In genomic region chr12:118327381-118327780, GRCh38 we compare ENCODE assay signal across 2 cellular contexts.
TF ChIP-seq lines count a peak whose summit lies in the region.

No MANE protein-coding gene starts in this region.

TF ChIP-seq in SK-N-SH, 30 proteins besides CTCF, POLR2A, EP300 and RAD21 (continued from another document):
- TF ChIP-seq REST (IDR thresholded peaks at IDR 0.05; ENCODE audit: low read depth, low read length) (no peak), NFIC (IDR thresholded peaks at IDR 0.05; ENCODE audit: borderline replicate concordance) (no peak)

TF ChIP-seq in SK-N-SH treated with all-trans-retinoic acid at 6 μM for 48 hours, 23 proteins besides CTCF, POLR2A, EP300 and RAD21 (continued from another document):
- TF ChIP-seq POU6F1 (CRISPR knock-in tag; IDR thresholded peaks at IDR 0.05; ENCODE audit: borderline replicate concordance, low read depth) (no peak), TOX (CRISPR knock-in tag; IDR thresholded peaks at IDR 0.05; ENCODE audit: borderline replicate concordance) (no peak), ZFP3 (CRISPR knock-in tag; IDR thresholded peaks at IDR 0.05) (no peak)
